Comparison of ENCODE assay signal across 16 cellular contexts in genomic region chr12:118193958-118194357, GRCh38. TPM values are rescaled to one million over a fixed set of nuclear protein-coding genes. Genes with fewer than 3 reads are reported as not detected.
DNase-seq lines count a peak whose midpoint lies in the region; ATAC-seq and TF ChIP-seq lines count a peak whose summit lies in the region.
"Had no signal": no experiment of that assay in that cellular context is flagged by ENCODE, and none has a peak within 500 bp of the region (broad histone marks: within the 10 kb centered on the region; RNA-seq: fewer than 3 reads in every experiment).

No MANE protein-coding gene starts in this region.

- H3K36me3 ChIP-seq in CD8-positive, alpha-beta T cell (ENCODE audit: insufficient read depth, low read length), result peaks cover 15% of the 10 kb centered on the region
- H3K36me3 ChIP-seq in GM23338 (ENCODE audit: insufficient read depth), result no peaks in the 10 kb centered on the region
- H3K36me3 ChIP-seq in Karpas-422 (ENCODE audit: insufficient read depth, low read length), result peaks cover 31% of the 10 kb centered on the region
- H3K36me3 ChIP-seq: BE2C had no signal

- POLR2A ChIA-PET in CD8-positive, alpha-beta T cell (lab: Charles Lee), result no interaction called here

- no peaks in the 10 kb centered on the region for H3K4me1 ChIP-seq in CD8-positive, alpha-beta T cell (ENCODE audit: insufficient read depth, low read length)
- peaks cover 23% of the 10 kb centered on the region for H3K4me1 ChIP-seq in GM23338 (ENCODE audit: insufficient read depth)
- H3K4me1 ChIP-seq in Karpas-422 (ENCODE audit: low read length), result no peaks in the 10 kb centered on the region
- H3K4me1 ChIP-seq: Caco-2 had no signal

- no peaks in the 10 kb centered on the region for H3F3A ChIP-seq in GM23338 (replicated peaks; ENCODE audit: low read depth)

- no peak overlapping the region for H3K4me3 Mint-ChIP-seq in CD8-positive, alpha-beta T cell
- H3K4me3 Mint-ChIP-seq in GM23338, result no peak overlapping the region
- no peak overlapping the region for H3K4me3 Mint-ChIP-seq in activated T-helper 17 cell treated with anti-CD3 and anti-CD28 coated beads, Interleukin-2, amount 50 U/mL, for 72 hours
- no peak overlapping the region for H3K4me3 Mint-ChIP-seq in neural crest cell
- H3K4me3 Mint-ChIP-seq: CD4-positive, CD25-positive, alpha-beta regulatory T cell; H9 had no signal

- no peak overlapping the region for H3K9ac ChIP-seq in Karpas-422 (ENCODE audit: low read length)

- no peaks in the 10 kb centered on the region for H3K27me3 ChIP-seq in CD8-positive, alpha-beta T cell (ENCODE audit: insufficient read depth, low read length)
- H3K27me3 ChIP-seq in GM23338 (ENCODE audit: insufficient read depth) (no peaks in the 10 kb centered on the region), Karpas-422 (ENCODE audit: low read length) (no peaks in the 10 kb centered on the region)
- H3K27me3 ChIP-seq: BE2C had no signal

- H3K4me3 ChIP-seq in CD8-positive, alpha-beta T cell (ENCODE audit: low read depth, low read length), result no peak overlapping the region
- H3K4me3 ChIP-seq in GM23338, result no peak overlapping the region
- no peak overlapping the region for H3K4me3 ChIP-seq in Karpas-422 (ENCODE audit: low read length)

- H3K9me2 ChIP-seq in GM23338 (ENCODE audit: insufficient read depth) (no peaks in the 10 kb centered on the region), Karpas-422 (replicated peaks; ENCODE audit: insufficient read depth, low read length) (no peaks in the 10 kb centered on the region)

- no peak for TF ChIP-seq CTCF in CD8-positive, alpha-beta T cell (IDR thresholded peaks at IDR 0.05)
- TF ChIP-seq CTCF in GM23338 (conservative IDR thresholded peaks at IDR 0.05; ENCODE audit: low read depth in 2 of 2), result no peak
- no peak for TF ChIP-seq CTCF in neural crest cell (conservative IDR thresholded peaks at IDR 0.05)

- CTCF ChIA-PET in CD8-positive, alpha-beta T cell (lab: Charles Lee), result no interaction called here

- no peak overlapping the region for H2AFZ ChIP-seq in GM23338
- H2AFZ ChIP-seq in Karpas-422 (ENCODE audit: low read length), result no peak overlapping the region

- H3K27me3 Mint-ChIP-seq in CD8-positive, alpha-beta T cell (ENCODE audit: low read depth), result no peaks in the 10 kb centered on the region
- H3K27me3 Mint-ChIP-seq in GM23338 (ENCODE audit: insufficient read depth, low read depth, poor library complexity), result peaks cover 1% of the 10 kb centered on the region
- no peaks in the 10 kb centered on the region for H3K27me3 Mint-ChIP-seq in activated T-helper 17 cell treated with anti-CD3 and anti-CD28 coated beads, Interleukin-2, amount 50 U/mL, for 72 hours
- no peaks in the 10 kb centered on the region for H3K27me3 Mint-ChIP-seq in neural crest cell (ENCODE audit: low read depth)
- H3K27me3 Mint-ChIP-seq: CD4-positive, CD25-positive, alpha-beta regulatory T cell had no signal

- no peaks in the 10 kb centered on the region for H3K9me3 ChIP-seq in CD8-positive, alpha-beta T cell (ENCODE audit: low read length)
- no peaks in the 10 kb centered on the region for H3K9me3 ChIP-seq in Karpas-422 (ENCODE audit: low read length)
- H3K9me3 ChIP-seq: BE2C, Caco-2 had no signal

- intact Hi-C loops in CD8-positive, alpha-beta T cell (cut with DNase I, micrococcal nuclease), result no loop called here

- peak overlapping the region; percentile 32 for H3K27ac Mint-ChIP-seq in CD8-positive, alpha-beta T cell
- H3K27ac Mint-ChIP-seq in GM23338, result peak overlapping the region; percentile 10; the same call in 1 of the 2 replicates
- peak overlapping the region; percentile 36 for H3K27ac Mint-ChIP-seq in activated T-helper 17 cell treated with anti-CD3 and anti-CD28 coated beads, Interleukin-2, amount 50 U/mL, for 72 hours
- peak overlapping the region; percentile 37 for H3K27ac Mint-ChIP-seq in neural crest cell (ENCODE audit: unreplicated experiment)

- no peaks in the 10 kb centered on the region for H3K4me1 Mint-ChIP-seq in CD8-positive, alpha-beta T cell (ENCODE audit: low read depth)
- H3K4me1 Mint-ChIP-seq in GM23338 (peaks cover 21% of the 10 kb centered on the region), neural crest cell (peaks cover 17% of the 10 kb centered on the region)
- H3K4me1 Mint-ChIP-seq in activated T-helper 17 cell treated with anti-CD3 and anti-CD28 coated beads, Interleukin-2, amount 50 U/mL, for 72 hours, result no peaks in the 10 kb centered on the region
- H3K4me1 Mint-ChIP-seq: CD4-positive, CD25-positive, alpha-beta regulatory T cell had no signal

- H3K79me2 ChIP-seq in GM23338 (replicated peaks; ENCODE audit: insufficient read depth) (no peaks in the 10 kb centered on the region), Karpas-422 (ENCODE audit: low read length) (0 out of 2 replicates have a peak, but pooled peaks cover 5% of the 10 kb centered on the region)

- peaks cover 58% of the 10 kb centered on the region for H3K36me3 Mint-ChIP-seq in CD8-positive, alpha-beta T cell
- H3K36me3 Mint-ChIP-seq in GM23338 (ENCODE audit: low read depth), result no peaks in the 10 kb centered on the region; the same call in 2 of the 3 replicates
- H3K36me3 Mint-ChIP-seq in activated T-helper 17 cell treated with anti-CD3 and anti-CD28 coated beads, Interleukin-2, amount 50 U/mL, for 72 hours (ENCODE audit: low read depth), result peaks cover 51% of the 10 kb centered on the region
- H3K36me3 Mint-ChIP-seq in neural crest cell (ENCODE audit: low read depth), result peaks cover 4% of the 10 kb centered on the region

- DNase-seq in CD8-positive, alpha-beta T cell, result no peak
- DNase-seq in GM23338 (ENCODE audit: low spot score), result no peak
- DNase-seq in neural crest cell (ENCODE audit: low read depth, low spot score), result no peak
- no peak for DNase-seq in Karpas-422
- DNase-seq in stimulated activated CD4-positive, alpha-beta T cell treated with anti-CD3 and anti-CD28 coated beads, Interleukin-4, amount 100 ng/mL, for 1 hour, result no peak
- DNase-seq: ACHN; BE2C; C1 segment of cervical spinal cord; Caco-2; CD4-positive, CD25-positive, alpha-beta regulatory T cell; DMS79; GDM1; H9; IMR-90 had no signal

- no peaks in the 10 kb centered on the region for H4K20me1 ChIP-seq in GM23338 (replicated peaks; ENCODE audit: insufficient read depth)
- no peaks in the 10 kb centered on the region for H4K20me1 ChIP-seq in Karpas-422 (ENCODE audit: insufficient read depth, low read depth, low read length)

- ATAC-seq in CD8-positive, alpha-beta T cell, result no peak
- no peak for ATAC-seq in GM23338
- no peak for ATAC-seq in activated T-helper 17 cell treated with anti-CD3 and anti-CD28 coated beads, Interleukin-2, amount 50 U/mL, for 72 hours (replicated peaks)
- ATAC-seq in GM19324 (IDR thresholded peaks at IDR 0.05; ENCODE audit: low FRiP score, unreplicated experiment), result no peak

- no peaks in the 10 kb centered on the region for H3K9me3 Mint-ChIP-seq in CD8-positive, alpha-beta T cell
- H3K9me3 Mint-ChIP-seq in GM23338 (no peaks in the 10 kb centered on the region), neural crest cell (peaks cover 5% of the 10 kb centered on the region)
- no peaks in the 10 kb centered on the region for H3K9me3 Mint-ChIP-seq in activated T-helper 17 cell treated with anti-CD3 and anti-CD28 coated beads, Interleukin-2, amount 50 U/mL, for 72 hours
- H3K9me3 Mint-ChIP-seq: CD4-positive, CD25-positive, alpha-beta regulatory T cell; H9 had no signal

- no peak overlapping the region for H3K27ac ChIP-seq in CD8-positive, alpha-beta T cell (ENCODE audit: low read depth, low read length)
- H3K27ac ChIP-seq in GM23338 (ENCODE audit: low read depth) (no peak overlapping the region), Karpas-422 (ENCODE audit: low read length) (no peak overlapping the region)

- H3K4me2 ChIP-seq in GM23338 (no peak overlapping the region), Karpas-422 (ENCODE audit: low read depth, low read length, poor library complexity, severe bottlenecking) (no peak overlapping the region)

TF ChIP-seq in GM23338, 12 proteins besides CTCF, POLR2A, EP300 and RAD21:
- TF ChIP-seq CREB1 (CRISPR knock-in tag; IDR thresholded peaks at IDR 0.05; ENCODE audit: low read depth) (no peak), NANOG (IDR thresholded peaks at IDR 0.05; ENCODE audit: borderline replicate concordance) (no peak), POLR2AphosphoS5 (IDR thresholded peaks at IDR 0.05; ENCODE audit: low read depth) (no peak), STAT1 (IDR thresholded peaks at IDR 0.05; ENCODE audit: unreplicated experiment) (no peak), JUNB (IDR thresholded peaks at IDR 0.05; ENCODE audit: unreplicated experiment) (no peak)
- TF ChIP-seq, protein P1, sequence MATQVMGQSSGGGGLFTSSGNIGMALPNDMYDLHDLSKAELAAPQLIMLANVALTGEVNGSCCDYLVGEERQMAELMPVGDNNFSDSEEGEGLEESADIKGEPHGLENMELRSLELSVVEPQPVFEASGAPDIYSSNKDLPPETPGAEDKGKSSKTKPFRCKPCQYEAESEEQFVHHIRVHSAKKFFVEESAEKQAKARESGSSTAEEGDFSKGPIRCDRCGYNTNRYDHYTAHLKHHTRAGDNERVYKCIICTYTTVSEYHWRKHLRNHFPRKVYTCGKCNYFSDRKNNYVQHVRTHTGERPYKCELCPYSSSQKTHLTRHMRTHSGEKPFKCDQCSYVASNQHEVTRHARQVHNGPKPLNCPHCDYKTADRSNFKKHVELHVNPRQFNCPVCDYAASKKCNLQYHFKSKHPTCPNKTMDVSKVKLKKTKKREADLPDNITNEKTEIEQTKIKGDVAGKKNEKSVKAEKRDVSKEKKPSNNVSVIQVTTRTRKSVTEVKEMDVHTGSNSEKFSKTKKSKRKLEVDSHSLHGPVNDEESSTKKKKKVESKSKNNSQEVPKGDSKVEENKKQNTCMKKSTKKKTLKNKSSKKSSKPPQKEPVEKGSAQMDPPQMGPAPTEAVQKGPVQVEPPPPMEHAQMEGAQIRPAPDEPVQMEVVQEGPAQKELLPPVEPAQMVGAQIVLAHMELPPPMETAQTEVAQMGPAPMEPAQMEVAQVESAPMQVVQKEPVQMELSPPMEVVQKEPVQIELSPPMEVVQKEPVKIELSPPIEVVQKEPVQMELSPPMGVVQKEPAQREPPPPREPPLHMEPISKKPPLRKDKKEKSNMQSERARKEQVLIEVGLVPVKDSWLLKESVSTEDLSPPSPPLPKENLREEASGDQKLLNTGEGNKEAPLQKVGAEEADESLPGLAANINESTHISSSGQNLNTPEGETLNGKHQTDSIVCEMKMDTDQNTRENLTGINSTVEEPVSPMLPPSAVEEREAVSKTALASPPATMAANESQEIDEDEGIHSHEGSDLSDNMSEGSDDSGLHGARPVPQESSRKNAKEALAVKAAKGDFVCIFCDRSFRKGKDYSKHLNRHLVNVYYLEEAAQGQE (IDR thresholded peaks at IDR 0.05; ENCODE audit: unreplicated experiment), result no peak

RNA-seq across cellular contexts. Expression of gene PEBP1, which starts 58.0 kb away (rescaled TPM):
- 10 to 100 TPM; 91.2 to 91.6 TPM for total RNA-seq in CD8-positive, alpha-beta T cell
- total RNA-seq in GM23338 (2014; rRNA removed; shearing (Covaris generic)), result 442 and 453 TPM in 2 replicates
- polyA plus RNA-seq in GM23338 (2016; fragmentation: Nextera tagmentation; extraction: Ambion mirVana), result 819 and 844 TPM in 2 replicates
- 100 to 1,000 TPM in 1 of 2 donors, 10 to 100 TPM in 1; 86.0 to 182 TPM for total RNA-seq in activated T-helper 17 cell treated with anti-CD3 and anti-CD28 coated beads, Interleukin-2, amount 50 U/mL, for 72 hours
- 305 and 317 TPM in 2 replicates for total RNA-seq in neural crest cell
- 138 and 168 TPM in 2 replicates for total RNA-seq in Karpas-422 (2014; rRNA removed; shearing (Covaris generic); ENCODE audit: low replicate concordance)
